ENCODE assay signal across 24 cellular contexts in genomic region chr2:114698504-114698903, GRCh38.
"Had no signal": no experiment of that assay in that cellular context is flagged by ENCODE, and none has a peak within 500 bp of the region (broad histone marks: within the 10 kb centered on the region; RNA-seq: fewer than 3 reads in every experiment).

No MANE protein-coding gene starts in this region.

- H3K4me3 ChIP-seq: PC-9, Peyer's patch, SJCRH30 had no signal

- H3K36me3 ChIP-seq: Peyer's patch, SJCRH30 had no signal

- H3K4me2 ChIP-seq: PC-9 had no signal

- H3K27ac ChIP-seq: HL-60, PC-9, Peyer's patch, SJCRH30 had no signal

- H3K4me1 ChIP-seq: Peyer's patch had no signal

- FAIRE-seq: HTR-8/SVneo had no signal

- H3K9me3 ChIP-seq: Peyer's patch, SJCRH30 had no signal

- H3K27me3 ChIP-seq: Peyer's patch, SJCRH30 had no signal

- DNase-seq: KBM-7, MV-4-11, NCI-H1048, NCI-H1105, NCI-H1417 treated with DMSO at 0.1 percent for 48 hours, NCI-H146, NCI-H1694 treated with DMSO at 0.1 percent for 48 hours, NCI-H1930, NCI-H2081, NCI-H2107, NCI-H2171, NCI-H226, NCI-H446, NCI-H510A, NCI-H524 treated with DMSO at 0.1 percent for 48 hours, NCI-H69, NCI-H774, OCI-M1, PC-9, Peyer's patch, SHP77 treated with DMSO at 0.1 percent for 48 hours, SJCRH30 had no signal

- H2AFZ ChIP-seq: PC-9 had no signal
